In genomic region chr7:5375925-5376324, GRCh38 we compare ENCODE assay signal across 1 cellular context.
TF ChIP-seq lines count a peak whose summit lies in the region.

No MANE protein-coding gene starts in this region.

TF ChIP-seq in GM12878, 131 proteins besides CTCF, POLR2A, EP300 and RAD21:
- TF ChIP-seq ZNF592 (IDR thresholded peaks at IDR 0.05): no peak
- TF ChIP-seq HDAC2 (IDR thresholded peaks at IDR 0.05): no peak
- no peak for TF ChIP-seq SMAD5 (IDR thresholded peaks at IDR 0.05; ENCODE audit: low read depth)
- TF ChIP-seq JUND (IDR thresholded peaks at IDR 0.05; ENCODE audit: low read depth, low read length): no peak
- TF ChIP-seq KDM1A (IDR thresholded peaks at IDR 0.05; ENCODE audit: borderline replicate concordance): no peak
- TF ChIP-seq CUX1 (IDR thresholded peaks at IDR 0.05; ENCODE audit: insufficient replicate concordance, low read depth, low read length): no peak
- TF ChIP-seq RELB (IDR thresholded peaks at IDR 0.05; ENCODE audit: low read depth): no peak
- TF ChIP-seq RCOR1 (conservative IDR thresholded peaks at IDR 0.05; ENCODE audit: low read depth, low read length): no peak
- TF ChIP-seq ETV6 (conservative IDR thresholded peaks at IDR 0.05 in 1 of 2, IDR thresholded peaks at IDR 0.05 in 1 of 2; ENCODE audit: borderline replicate concordance in 1 of 2, low read depth in 1 of 2): no peak
- TF ChIP-seq NFIC (IDR thresholded peaks at IDR 0.05; ENCODE audit: low read depth, low read length): no peak
- TF ChIP-seq CHD2 (IDR thresholded peaks at IDR 0.05; ENCODE audit: borderline replicate concordance, low read depth, low read length): no peak
- no peak for TF ChIP-seq ZBTB33 (IDR thresholded peaks at IDR 0.05)
- no peak for TF ChIP-seq MYC (IDR thresholded peaks at IDR 0.05; ENCODE audit: insufficient read depth, insufficient read length, insufficient replicate concordance, low read length, severe bottlenecking)
- no peak for TF ChIP-seq MLLT1 (IDR thresholded peaks at IDR 0.05)
- no peak for TF ChIP-seq POLR2AphosphoS5 (IDR thresholded peaks at IDR 0.05; ENCODE audit: low read length)
TF ChIP-seq in GM12878: peak in this region for 0.
